Comparison of ENCODE assay signal across 17 cellular contexts in genomic region chr3:141089339-141090152, GRCh38. TPM values are rescaled to one million over a fixed set of nuclear protein-coding genes. Genes with fewer than 3 reads are reported as not detected.
A peak's percentile ranks its signal among the peaks of the same experiment; 100 is the strongest.
DNase-seq lines count a peak whose midpoint lies in the region; ATAC-seq and TF ChIP-seq lines count a peak whose summit lies in the region.
"Had no signal": no experiment of that assay in that cellular context is flagged by ENCODE, and none has a peak within 500 bp of the region (broad histone marks: within the 10 kb centered on the region; RNA-seq: fewer than 3 reads in every experiment).

No MANE protein-coding gene starts in this region.

- H3K27me3 Mint-ChIP-seq in GM23338 (ENCODE audit: insufficient read depth, low read depth, poor library complexity): peaks cover 14% of the 10 kb centered on the region
- peaks cover 4% of the 10 kb centered on the region for H3K27me3 Mint-ChIP-seq in glutamatergic neuron (ENCODE audit: unreplicated experiment)
- peaks cover 8% of the 10 kb centered on the region for H3K27me3 Mint-ChIP-seq in neural progenitor cell (ENCODE audit: insufficient read depth, low read depth)

- H3K27ac ChIP-seq in GM23338 (ENCODE audit: low read depth): no peak overlapping the region
- H3K27ac ChIP-seq in neural progenitor cell: no peak overlapping the region
- H3K27ac ChIP-seq: PC-9 had no signal

- no peaks in the 10 kb centered on the region for H3K36me3 Mint-ChIP-seq in GM23338 (ENCODE audit: low read depth)
- no peaks in the 10 kb centered on the region for H3K36me3 Mint-ChIP-seq in glutamatergic neuron (ENCODE audit: unreplicated experiment)
- H3K36me3 Mint-ChIP-seq in neural progenitor cell: peaks cover 3% of the 10 kb centered on the region
- H3K36me3 Mint-ChIP-seq: CD8-positive, alpha-beta memory T cell had no signal

- 0 out of 2 replicates have a peak, but pooled peaks cover 5% of the 10 kb centered on the region for H3K79me2 ChIP-seq in GM23338 (replicated peaks; ENCODE audit: insufficient read depth)
- no peaks in the 10 kb centered on the region for H3K79me2 ChIP-seq in neural progenitor cell (ENCODE audit: low read depth)

- H3K4me1 Mint-ChIP-seq in GM23338 (peaks cover 72% of the 10 kb centered on the region), glutamatergic neuron (ENCODE audit: low read depth, unreplicated experiment) (peaks cover 81% of the 10 kb centered on the region), neural progenitor cell (peaks cover 89% of the 10 kb centered on the region)
- H3K4me1 Mint-ChIP-seq: CD8-positive, alpha-beta memory T cell had no signal

- H3K9me2 ChIP-seq in GM23338 (ENCODE audit: insufficient read depth): no peaks in the 10 kb centered on the region

- H3F3A ChIP-seq in GM23338 (replicated peaks; ENCODE audit: low read depth): no peaks in the 10 kb centered on the region
- H3F3A ChIP-seq in neural progenitor cell (ENCODE audit: low read depth): peaks cover 36% of the 10 kb centered on the region

- H3K4me1 ChIP-seq in GM23338 (ENCODE audit: insufficient read depth) (peaks cover 16% of the 10 kb centered on the region), neural progenitor cell (peaks cover 82% of the 10 kb centered on the region)

- no peak for TF ChIP-seq POLR2A in NB4 (IDR thresholded peaks at IDR 0.05; ENCODE audit: extremely low read depth, insufficient read length)

- DNase-seq in GM23338 (ENCODE audit: low spot score) (peak; percentile 44), NB4 (ENCODE audit: low read depth) (peak; percentile 8), glutamatergic neuron (no peak), neural progenitor cell (ENCODE audit: low spot score) (no peak), anterior cingulate cortex (lab: John Stamatoyannopoulos, UW) (no peak), left lobe of liver (ENCODE audit: low spot score) (no peak)
- DNase-seq: C1 segment of cervical spinal cord; CD8-positive, alpha-beta memory T cell; H7; Kasumi-1; MM.1S; NCI-H1092 treated with DMSO at 0.1 percent for 48 hours; NCI-H2081; NCI-H774; PC-9 had no signal

- H3K4me3 ChIP-seq in GM23338 (no peak overlapping the region), NB4 (ENCODE audit: low read depth, low read length) (no peak overlapping the region), neural progenitor cell (no peak overlapping the region)
- H3K4me3 ChIP-seq: PC-9 had no signal

- H2AFZ ChIP-seq in GM23338: no peak overlapping the region; the same call in 1 of the 2 replicates
- H2AFZ ChIP-seq in neural progenitor cell (replicated peaks): no peak overlapping the region
- H2AFZ ChIP-seq: PC-9 had no signal

- H3K36me3 ChIP-seq in GM23338 (ENCODE audit: insufficient read depth): no peaks in the 10 kb centered on the region
- H3K36me3 ChIP-seq in neural progenitor cell: no peaks in the 10 kb centered on the region

- TF ChIP-seq CTCF in GM23338 (conservative IDR thresholded peaks at IDR 0.05; ENCODE audit: low read depth in 2 of 2) (no peak), NB4 (IDR thresholded peaks at IDR 0.05; ENCODE audit: low read depth, low read length) (no peak), glutamatergic neuron (IDR thresholded peaks at IDR 0.05; ENCODE audit: partially characterized antibody, unreplicated experiment) (no peak), neural progenitor cell (IDR thresholded peaks at IDR 0.05) (no peak)

- ATAC-seq in GM23338 (peak; percentile 70), left lobe of liver (no peak), HG02759 (IDR thresholded peaks at IDR 0.05; ENCODE audit: unreplicated experiment) (no peak)

- H3K4me3 Mint-ChIP-seq in GM23338 (no peak overlapping the region; the same call in 2 of the 3 replicates), glutamatergic neuron (ENCODE audit: unreplicated experiment) (peak overlapping the region; percentile 51), neural progenitor cell (no peak overlapping the region)
- H3K4me3 Mint-ChIP-seq: CD8-positive, alpha-beta memory T cell had no signal

- H3K27me3 ChIP-seq in GM23338 (ENCODE audit: insufficient read depth) (no peaks in the 10 kb centered on the region), neural progenitor cell (no peaks in the 10 kb centered on the region)

- H3K9me3 Mint-ChIP-seq in GM23338 (no peaks in the 10 kb centered on the region), glutamatergic neuron (ENCODE audit: unreplicated experiment) (peaks cover 23% of the 10 kb centered on the region), neural progenitor cell (no peaks in the 10 kb centered on the region)
- H3K9me3 Mint-ChIP-seq: CD8-positive, alpha-beta memory T cell; IgD-negative memory B cell had no signal

- no peak overlapping the region for H3K27ac Mint-ChIP-seq in GM23338
- H3K27ac Mint-ChIP-seq in glutamatergic neuron (ENCODE audit: unreplicated experiment): peak overlapping the region; percentile 23
- H3K27ac Mint-ChIP-seq in neural progenitor cell: peak overlapping the region; percentile 3
- H3K27ac Mint-ChIP-seq: IgD-negative memory B cell had no signal

- no peak overlapping the region for H3K9ac ChIP-seq in neural progenitor cell

- no peaks in the 10 kb centered on the region for H3K9me3 ChIP-seq in neural progenitor cell (ENCODE audit: low read depth)

- H4K20me1 ChIP-seq in GM23338 (replicated peaks; ENCODE audit: insufficient read depth): no peaks in the 10 kb centered on the region; the same call in 1 of the 2 replicates
- no peaks in the 10 kb centered on the region for H4K20me1 ChIP-seq in neural progenitor cell (ENCODE audit: low read depth)

- H3K4me2 ChIP-seq in GM23338 (peak overlapping the region; percentile 19; the same call in 1 of the 2 replicates), neural progenitor cell (no peak overlapping the region)
- H3K4me2 ChIP-seq: PC-9 had no signal

TF ChIP-seq in GM23338, 12 proteins besides CTCF, POLR2A, EP300 and RAD21:
- no peak for TF ChIP-seq NANOG (IDR thresholded peaks at IDR 0.05; ENCODE audit: borderline replicate concordance)
- TF ChIP-seq ETS1 (IDR thresholded peaks at IDR 0.05): no peak
- no peak for TF ChIP-seq STAT1 (IDR thresholded peaks at IDR 0.05; ENCODE audit: unreplicated experiment)
TF ChIP-seq in GM23338: peak in this region for 0.

RNA-seq across cellular contexts. Expression of gene SPSB4, which starts 38.4 kb away (rescaled TPM):
- 20.1 and 25.9 TPM in 2 replicates for total RNA-seq in GM23338 (2014; rRNA removed; shearing (Covaris generic))
- polyA plus RNA-seq in GM23338 (2016; fragmentation: Nextera tagmentation; extraction: Ambion mirVana): 6.6 and 6.7 TPM in 2 replicates
- 98.4 TPM for total RNA-seq in glutamatergic neuron (ENCODE audit: unreplicated experiment)
- total RNA-seq in neural progenitor cell (ENCODE audit: low replicate concordance): 4.9 and 10.7 TPM in 2 replicates
- total RNA-seq in left lobe of liver: 0.35 TPM
- total RNA-seq: CD8-positive, alpha-beta memory T cell; PC-9 had no signal
- polyA plus RNA-seq: CD8-positive, alpha-beta memory T cell; IgD-negative memory B cell had no signal

Comparison
In these comparisons a context has a peak if more than half of its experiments do, and no peak if none do; other contexts are left out.
1. DNase-seq: peak in GM23338 (single experiment) and NB4 (single experiment); none in glutamatergic neuron (single experiment), neural progenitor cell (single experiment), anterior cingulate cortex (0 of 58) and left lobe of liver (single experiment).